Comparison of ENCODE assay signal across 10 cellular contexts in genomic region chr4:169293343-169294176, GRCh38. TPM values are rescaled to one million over a fixed set of nuclear protein-coding genes. Genes with fewer than 3 reads are reported as not detected.
DNase-seq lines count a peak whose midpoint lies in the region; ATAC-seq and TF ChIP-seq lines count a peak whose summit lies in the region.
"Had no signal": no experiment of that assay in that cellular context is flagged by ENCODE, and none has a peak within 500 bp of the region (broad histone marks: within the 10 kb centered on the region; RNA-seq: fewer than 3 reads in every experiment).

No MANE protein-coding gene starts in this region.

- H3K9me3 ChIP-seq in MM.1S (replicated peaks; ENCODE audit: insufficient read depth, low read length), result no peaks in the 10 kb centered on the region
- no peaks in the 10 kb centered on the region for H3K9me3 ChIP-seq in spleen
- H3K9me3 ChIP-seq in right atrium auricular region, result no peaks in the 10 kb centered on the region
- no peaks in the 10 kb centered on the region for H3K9me3 ChIP-seq in testis

- H3K4me1 ChIP-seq in MM.1S (ENCODE audit: low read length) (peaks cover 23% of the 10 kb centered on the region), spleen (peaks cover 0 to 44% (median 12%) of the 10 kb centered on the region in 6 donors), right atrium auricular region (no peaks in the 10 kb centered on the region), testis (no peaks in the 10 kb centered on the region)

- peaks cover 15% of the 10 kb centered on the region; the same call in 1 of the 2 replicates for H3F3A ChIP-seq in MM.1S (ENCODE audit: insufficient read depth, low read length)

- WGBS in spleen, 5 donors, result 23 to 38% (median 34%) methylated on average over 6 of the region's 6 CpGs
- WGBS in testis, 2 donors, result 76 to 87% methylated on average over 6 of the region's 6 CpGs

- intact Hi-C loops in spleen (cut with DNase I; ENCODE audit: low total_unique reads), result no loop called here
- intact Hi-C loops in testis (cut with DNase I; ENCODE audit: low total_unique reads), result no loop called here

- H4K20me1 ChIP-seq in MM.1S (ENCODE audit: insufficient read depth, low read length), result no peaks in the 10 kb centered on the region

- no peaks in the 10 kb centered on the region for H3K36me3 ChIP-seq in MM.1S (replicated peaks; ENCODE audit: insufficient read depth, low read length)
- H3K36me3 ChIP-seq in spleen, result no peaks in the 10 kb centered on the region
- no peaks in the 10 kb centered on the region for H3K36me3 ChIP-seq in right atrium auricular region
- no peaks in the 10 kb centered on the region for H3K36me3 ChIP-seq in testis (ENCODE audit: low read depth, missing control alignments)

- no peaks in the 10 kb centered on the region for H3K79me2 ChIP-seq in MM.1S (ENCODE audit: low read length)

- peak overlapping the region; percentile 79 for H3K27ac ChIP-seq in MM.1S (ENCODE audit: low read length)
- peak overlapping the region in 5 of 8 donors; percentile 12 to 65 (median 55) for H3K27ac ChIP-seq in spleen
- no peak overlapping the region for H3K27ac ChIP-seq in right atrium auricular region
- no peak overlapping the region for H3K27ac ChIP-seq in testis

- DNase-seq in MM.1S (peak; percentile 70), spleen (no peak), SHP77 treated with DMSO at 0.1 percent for 48 hours (lab: John Stamatoyannopoulos, UW) (no peak), right atrium auricular region (ENCODE audit: low spot score) (no peak), testis (no peak), HuH-7 (ENCODE audit: low spot score) (no peak)
- DNase-seq: activated naive CD8-positive, alpha-beta T cell treated with anti-CD3 and anti-CD28 coated beads, Interleukin-2, amount 10 ng/mL, durations not matched to agents 7 days and 5 days; NCI-H1417 had no signal

- 0 out of 2 replicates have a peak overlapping the region, but pooled peaks have one; percentile 15 for H3K4me3 ChIP-seq in MM.1S (ENCODE audit: low read length)
- peak overlapping the region in 1 of 8 donors; percentile 16 for H3K4me3 ChIP-seq in spleen
- H3K4me3 ChIP-seq in right atrium auricular region, result no peak overlapping the region
- H3K4me3 ChIP-seq in testis, result no peak overlapping the region

- peak overlapping the region; percentile 36; the same call in 1 of the 2 replicates for H3K4me2 ChIP-seq in MM.1S (ENCODE audit: low read depth, low read length)

- H3K27me3 ChIP-seq in MM.1S (replicated peaks; ENCODE audit: insufficient read depth, low read length), result no peaks in the 10 kb centered on the region
- no peaks in the 10 kb centered on the region for H3K27me3 ChIP-seq in spleen (replicated peaks in 1 of 7)
- H3K27me3 ChIP-seq in right atrium auricular region, result no peaks in the 10 kb centered on the region
- H3K27me3 ChIP-seq in testis, result no peaks in the 10 kb centered on the region

- peak overlapping the region; percentile 39; the same call in 1 of the 2 replicates for H3K9ac ChIP-seq in MM.1S (ENCODE audit: low read length)

- peak overlapping the region; percentile 3 for H2AFZ ChIP-seq in MM.1S (ENCODE audit: low read length)

- TF ChIP-seq CTCF in MM.1S (IDR thresholded peaks at IDR 0.05; ENCODE audit: low read length), result no peak
- no peak for TF ChIP-seq CTCF in spleen (IDR thresholded peaks at IDR 0.05 in 8 of 11, conservative IDR thresholded peaks at IDR 0.05 in 3 of 11)
- TF ChIP-seq CTCF in right atrium auricular region (IDR thresholded peaks at IDR 0.05), result no peak
- TF ChIP-seq CTCF in testis (IDR thresholded peaks at IDR 0.05), result no peak

- no peaks in the 10 kb centered on the region for H3K9me2 ChIP-seq in MM.1S (replicated peaks; ENCODE audit: insufficient read depth, low read length)

- ATAC-seq in GM19043 (IDR thresholded peaks at IDR 0.05; ENCODE audit: low read depth, unreplicated experiment) (peak; percentile 82), HG02852 (IDR thresholded peaks at IDR 0.05; ENCODE audit: unreplicated experiment) (peak; percentile 89)

- TF ChIP-seq POLR2A in spleen (IDR thresholded peaks at IDR 0.05), result no peak
- TF ChIP-seq POLR2A in testis (IDR thresholded peaks at IDR 0.05), result no peak

RNA-seq across cellular contexts. Expression of gene SH3RF1, which starts 22.8 kb away (rescaled TPM):
- total RNA-seq in spleen (10 to 100 TPM in 5 of 7 donors, 1 to 10 TPM in 2; 7.1 to 18.6 (median 11.8) TPM), right atrium auricular region (10 to 100 TPM in 1 of 2 donors, 1 to 10 TPM in 1; 7.8 to 12.4 TPM), testis (10 to 100 TPM; 26.4 to 38.9 TPM)
- polyA plus RNA-seq in spleen (1 to 10 TPM; 1.1 to 2.3 (median 1.4) TPM), testis (ENCODE audit: insufficient read depth, low read depth, low replicate concordance) (15.1 TPM)

Comparison
In these comparisons a context has a peak if more than half of its experiments do, and no peak if none do; other contexts are left out.
1. H3K27ac ChIP-seq: peak in MM.1S (single experiment) and spleen (5 of 8); none in right atrium auricular region (0 of 2) and testis (0 of 2).